ENCODE assay signal across 15 cellular contexts in the genomic region with DNA sequence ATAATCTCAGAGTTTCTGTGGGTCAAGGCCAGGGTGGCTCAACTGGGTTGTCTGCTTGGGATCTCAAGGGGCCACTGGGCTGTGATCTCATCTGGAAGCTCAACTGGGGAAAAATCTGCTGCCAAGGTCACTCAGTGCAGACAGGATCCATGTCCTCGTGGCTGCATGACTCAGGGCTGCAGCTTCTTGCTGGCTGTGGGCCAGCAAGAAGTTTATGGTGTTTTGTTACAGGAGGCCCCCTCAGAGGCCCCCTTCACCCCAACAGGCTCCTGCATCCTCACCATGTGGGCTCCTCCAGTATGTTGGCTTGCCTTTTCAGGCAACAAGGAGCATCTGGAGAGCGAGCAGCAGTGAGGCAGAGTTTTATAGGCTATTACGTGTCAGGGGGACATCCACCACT. TPM values are rescaled to one million over a fixed set of nuclear protein-coding genes. Genes with fewer than 3 reads are reported as not detected.
DNase-seq lines count a peak whose midpoint lies in the region; ATAC-seq and TF ChIP-seq lines count a peak whose summit lies in the region.
"Had no signal": no experiment of that assay in that cellular context is flagged by ENCODE, and none has a peak within 500 bp of the region (broad histone marks: within the 10 kb centered on the region; RNA-seq: fewer than 3 reads in every experiment).

No MANE protein-coding gene starts in this region.

- H3K9me3 ChIP-seq in HEK293 (ENCODE audit: control insufficient read depth, insufficient read depth, low read depth, low read length) (no peaks in the 10 kb centered on the region), vagina (no peaks in the 10 kb centered on the region)
- H3K9me3 ChIP-seq: BE2C, HAP-1 had no signal

- no peak for TF ChIP-seq POLR2A in vagina (IDR thresholded peaks at IDR 0.05)

- TF ChIP-seq CTCF in HEK293 (tag by site-specific recombination; IDR thresholded peaks at IDR 0.05) (no peak), vagina (IDR thresholded peaks at IDR 0.05) (no peak)

- no peaks in the 10 kb centered on the region for H3K4me1 ChIP-seq in HEK293 (ENCODE audit: control insufficient read depth, insufficient read depth, low read length)
- H3K4me1 ChIP-seq in vagina, result no peaks in the 10 kb centered on the region
- H3K4me1 ChIP-seq: BE2C, HAP-1 had no signal

- H3K27ac ChIP-seq in HEK293 (ENCODE audit: extremely low read depth, low read depth, low read length) (no peak overlapping the region), vagina (no peak overlapping the region)
- H3K27ac ChIP-seq: C4-2B had no signal

- CTCF ChIA-PET in HEK293 (lab: Yijun Ruan, JAX), result interaction anchor here (1.1 to 1.2 kb wide), 2 partner anchors 14 to 15 kb away, joined by 3 read pairs; no protein-coding TSS in a partner anchor

- H3K4me1 Mint-ChIP-seq in activated T-cell treated with anti-CD3 and anti-CD28 coated beads, Interleukin-2, amount 50 U/mL, for 72 hours (ENCODE audit: low read depth), result peaks cover 9% of the 10 kb centered on the region

- POLR2A ChIA-PET in HEK293 (lab: Yijun Ruan, JAX), result no interaction called here

- H3K27ac Mint-ChIP-seq in activated T-cell treated with anti-CD3 and anti-CD28 coated beads, Interleukin-2, amount 50 U/mL, for 72 hours, result no peak overlapping the region
- H3K27ac Mint-ChIP-seq: CD4-positive, alpha-beta memory T cell; HFFc6 had no signal

- DNase-seq in astrocyte of the hippocampus (ENCODE audit: low read depth, low spot score) (peak; percentile 12), iris pigment epithelial cell (ENCODE audit: low read depth) (peak; percentile 40), vagina (ENCODE audit: extremely low spot score in 2 of 2) (no peak), mucosa of gallbladder (ENCODE audit: low spot score) (no peak)
- no peak for DNase-seq in activated T-cell treated with anti-CD3 and anti-CD28 coated beads, Interleukin-2, amount 50 U/mL, for 72 hours
- DNase-seq: BE2C; CD4-positive, alpha-beta memory T cell; DMS153; DMS79 treated with DMSO at 0.1 percent for 48 hours; GF-D8; HFFc6 had no signal

- H3K36me3 ChIP-seq in HEK293 (ENCODE audit: control insufficient read depth in 2 of 2, insufficient read depth in 1 of 2, low read length in 2 of 2) (no peaks in the 10 kb centered on the region), vagina (no peaks in the 10 kb centered on the region)
- H3K36me3 ChIP-seq: BE2C, HAP-1 had no signal

- ATAC-seq in HG03378 (IDR thresholded peaks at IDR 0.05; ENCODE audit: unreplicated experiment), result no peak
- ATAC-seq in activated T-cell treated with anti-CD3 and anti-CD28 coated beads, Interleukin-2, amount 50 U/mL, for 72 hours (replicated peaks in 1 of 2), result no peak

- H3K4me3 ChIP-seq in HEK293 (ENCODE audit: low read depth, low read length) (no peak overlapping the region), vagina (no peak overlapping the region)
- H3K4me3 ChIP-seq: HAP-1 had no signal

- peaks cover 0 to 2% of the 10 kb centered on the region in 2 donors for H3K36me3 Mint-ChIP-seq in activated T-cell treated with anti-CD3 and anti-CD28 coated beads, Interleukin-2, amount 50 U/mL, for 72 hours (ENCODE audit: insufficient read depth in 2 of 2)

- peaks cover 37% of the 10 kb centered on the region for H3K27me3 Mint-ChIP-seq in activated T-cell treated with anti-CD3 and anti-CD28 coated beads, Interleukin-2, amount 50 U/mL, for 72 hours (ENCODE audit: low read depth)

- H3K27me3 ChIP-seq in vagina, result no peaks in the 10 kb centered on the region
- H3K27me3 ChIP-seq: BE2C had no signal

- H3K4me3 Mint-ChIP-seq in activated T-cell treated with anti-CD3 and anti-CD28 coated beads, Interleukin-2, amount 50 U/mL, for 72 hours, result no peak overlapping the region
- H3K4me3 Mint-ChIP-seq: CD4-positive, alpha-beta memory T cell; HFFc6 had no signal

- intact Hi-C loops in vagina (cut with DNase I), result no loop called here

- peaks cover 0 to 2% of the 10 kb centered on the region in 2 donors for H3K9me3 Mint-ChIP-seq in activated T-cell treated with anti-CD3 and anti-CD28 coated beads, Interleukin-2, amount 50 U/mL, for 72 hours
- H3K9me3 Mint-ChIP-seq: HFFc6 had no signal

TF ChIP-seq in HEK293, 187 proteins besides CTCF, POLR2A, EP300 and RAD21:
- TF ChIP-seq ZNF514 (tag by site-specific recombination; IDR thresholded peaks at IDR 0.05), result no peak
- TF ChIP-seq, protein P1, sequence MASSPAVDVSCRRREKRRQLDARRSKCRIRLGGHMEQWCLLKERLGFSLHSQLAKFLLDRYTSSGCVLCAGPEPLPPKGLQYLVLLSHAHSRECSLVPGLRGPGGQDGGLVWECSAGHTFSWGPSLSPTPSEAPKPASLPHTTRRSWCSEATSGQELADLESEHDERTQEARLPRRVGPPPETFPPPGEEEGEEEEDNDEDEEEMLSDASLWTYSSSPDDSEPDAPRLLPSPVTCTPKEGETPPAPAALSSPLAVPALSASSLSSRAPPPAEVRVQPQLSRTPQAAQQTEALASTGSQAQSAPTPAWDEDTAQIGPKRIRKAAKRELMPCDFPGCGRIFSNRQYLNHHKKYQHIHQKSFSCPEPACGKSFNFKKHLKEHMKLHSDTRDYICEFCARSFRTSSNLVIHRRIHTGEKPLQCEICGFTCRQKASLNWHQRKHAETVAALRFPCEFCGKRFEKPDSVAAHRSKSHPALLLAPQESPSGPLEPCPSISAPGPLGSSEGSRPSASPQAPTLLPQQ (tag by site-specific recombination; IDR thresholded peaks at IDR 0.05), result no peak
- TF ChIP-seq ZNF335 (tag by site-specific recombination; conservative IDR thresholded peaks at IDR 0.05), result 0 out of 2 replicates have a peak, but pooled peaks have one; percentile 27
- TF ChIP-seq, protein P2, sequence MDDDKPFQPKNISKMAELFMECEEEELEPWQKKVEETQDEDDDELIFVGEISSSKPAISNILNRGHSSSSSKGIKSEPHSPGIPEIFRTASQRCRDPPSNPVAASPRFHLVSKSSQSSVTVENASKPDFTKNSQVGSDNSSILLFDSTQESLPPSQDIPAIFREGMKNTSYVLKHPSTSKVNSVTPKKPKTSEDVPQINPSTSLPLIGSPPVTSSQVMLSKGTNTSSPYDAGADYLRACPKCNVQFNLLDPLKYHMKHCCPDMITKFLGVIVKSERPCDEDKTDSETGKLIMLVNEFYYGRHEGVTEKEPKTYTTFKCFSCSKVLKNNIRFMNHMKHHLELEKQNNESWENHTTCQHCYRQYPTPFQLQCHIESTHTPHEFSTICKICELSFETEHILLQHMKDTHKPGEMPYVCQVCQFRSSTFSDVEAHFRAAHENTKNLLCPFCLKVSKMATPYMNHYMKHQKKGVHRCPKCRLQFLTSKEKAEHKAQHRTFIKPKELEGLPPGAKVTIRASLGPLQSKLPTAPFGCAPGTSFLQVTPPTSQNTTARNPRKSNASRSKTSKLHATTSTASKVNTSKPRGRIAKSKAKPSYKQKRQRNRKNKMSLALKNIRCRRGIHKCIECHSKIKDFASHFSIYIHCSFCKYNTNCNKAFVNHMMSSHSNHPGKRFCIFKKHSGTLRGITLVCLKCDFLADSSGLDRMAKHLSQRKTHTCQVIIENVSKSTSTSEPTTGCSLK (tag by site-specific recombination; IDR thresholded peaks at IDR 0.05), result no peak
- TF ChIP-seq, protein P3, sequence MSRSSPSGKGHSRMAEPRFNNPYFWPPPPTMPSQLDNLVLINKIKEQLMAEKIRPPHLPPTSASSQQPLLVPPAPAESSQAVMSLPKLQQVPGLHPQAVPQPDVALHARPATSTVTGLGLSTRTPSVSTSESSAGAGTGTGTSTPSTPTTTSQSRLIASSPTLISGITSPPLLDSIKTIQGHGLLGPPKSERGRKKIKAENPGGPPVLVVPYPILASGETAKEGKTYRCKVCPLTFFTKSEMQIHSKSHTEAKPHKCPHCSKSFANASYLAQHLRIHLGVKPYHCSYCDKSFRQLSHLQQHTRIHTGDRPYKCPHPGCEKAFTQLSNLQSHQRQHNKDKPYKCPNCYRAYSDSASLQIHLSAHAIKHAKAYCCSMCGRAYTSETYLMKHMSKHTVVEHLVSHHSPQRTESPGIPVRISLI (tag by site-specific recombination; IDR thresholded peaks at IDR 0.05), result no peak
- TF ChIP-seq ZNF426 (tag by site-specific recombination; IDR thresholded peaks at IDR 0.05), result no peak
- no peak for TF ChIP-seq SCRT1 (tag by site-specific recombination; IDR thresholded peaks at IDR 0.05; ENCODE audit: borderline replicate concordance)
- peak; percentile 50; the same call in 1 of the 2 replicates for TF ChIP-seq GLIS1 (tag by site-specific recombination; IDR thresholded peaks at IDR 0.05)
- no peak for TF ChIP-seq ZNF626 (tag by site-specific recombination; IDR thresholded peaks at IDR 0.05)
- TF ChIP-seq ZNF776 (tag by site-specific recombination; IDR thresholded peaks at IDR 0.05; ENCODE audit: borderline replicate concordance), result no peak
- no peak for TF ChIP-seq ZNF112 (tag by site-specific recombination; IDR thresholded peaks at IDR 0.05)
- TF ChIP-seq, protein P4, sequence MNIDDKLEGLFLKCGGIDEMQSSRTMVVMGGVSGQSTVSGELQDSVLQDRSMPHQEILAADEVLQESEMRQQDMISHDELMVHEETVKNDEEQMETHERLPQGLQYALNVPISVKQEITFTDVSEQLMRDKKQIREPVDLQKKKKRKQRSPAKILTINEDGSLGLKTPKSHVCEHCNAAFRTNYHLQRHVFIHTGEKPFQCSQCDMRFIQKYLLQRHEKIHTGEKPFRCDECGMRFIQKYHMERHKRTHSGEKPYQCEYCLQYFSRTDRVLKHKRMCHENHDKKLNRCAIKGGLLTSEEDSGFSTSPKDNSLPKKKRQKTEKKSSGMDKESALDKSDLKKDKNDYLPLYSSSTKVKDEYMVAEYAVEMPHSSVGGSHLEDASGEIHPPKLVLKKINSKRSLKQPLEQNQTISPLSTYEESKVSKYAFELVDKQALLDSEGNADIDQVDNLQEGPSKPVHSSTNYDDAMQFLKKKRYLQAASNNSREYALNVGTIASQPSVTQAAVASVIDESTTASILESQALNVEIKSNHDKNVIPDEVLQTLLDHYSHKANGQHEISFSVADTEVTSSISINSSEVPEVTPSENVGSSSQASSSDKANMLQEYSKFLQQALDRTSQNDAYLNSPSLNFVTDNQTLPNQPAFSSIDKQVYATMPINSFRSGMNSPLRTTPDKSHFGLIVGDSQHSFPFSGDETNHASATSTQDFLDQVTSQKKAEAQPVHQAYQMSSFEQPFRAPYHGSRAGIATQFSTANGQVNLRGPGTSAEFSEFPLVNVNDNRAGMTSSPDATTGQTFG (tag by site-specific recombination; IDR thresholded peaks at IDR 0.05; ENCODE audit: borderline replicate concordance), result no peak
- TF ChIP-seq ZNF2 (tag by site-specific recombination; IDR thresholded peaks at IDR 0.05), result no peak
- TF ChIP-seq ZBTB48 (tag by site-specific recombination; IDR thresholded peaks at IDR 0.05), result no peak
- no peak for TF ChIP-seq KLF10 (tag by site-specific recombination; IDR thresholded peaks at IDR 0.05)

RNA-seq across cellular contexts. Expression of a gene that starts 14.6 kb away (rescaled TPM):
- 0.25 TPM for total RNA-seq in vagina
- not detected for total RNA-seq in mucosa of gallbladder
- total RNA-seq in activated T-cell treated with anti-CD3 and anti-CD28 coated beads, Interleukin-2, amount 50 U/mL, for 72 hours, result under 1 TPM in 1 of 2 donors, not detected in 1; 0.14 TPM
- total RNA-seq: CD4-positive, alpha-beta memory T cell; HFFc6 had no signal

Comparison
In these comparisons a context has a peak if more than half of its experiments do, and no peak if none do; other contexts are left out.
1. DNase-seq: peak in astrocyte of the hippocampus (single experiment) and iris pigment epithelial cell (single experiment); none in vagina (0 of 2), mucosa of gallbladder (single experiment) and activated T-cell treated with anti-CD3 and anti-CD28 coated beads, Interleukin-2, amount 50 U/mL, for 72 hours (0 of 2).